ENCODE assay signal across 12 cellular contexts in the genomic region with DNA sequence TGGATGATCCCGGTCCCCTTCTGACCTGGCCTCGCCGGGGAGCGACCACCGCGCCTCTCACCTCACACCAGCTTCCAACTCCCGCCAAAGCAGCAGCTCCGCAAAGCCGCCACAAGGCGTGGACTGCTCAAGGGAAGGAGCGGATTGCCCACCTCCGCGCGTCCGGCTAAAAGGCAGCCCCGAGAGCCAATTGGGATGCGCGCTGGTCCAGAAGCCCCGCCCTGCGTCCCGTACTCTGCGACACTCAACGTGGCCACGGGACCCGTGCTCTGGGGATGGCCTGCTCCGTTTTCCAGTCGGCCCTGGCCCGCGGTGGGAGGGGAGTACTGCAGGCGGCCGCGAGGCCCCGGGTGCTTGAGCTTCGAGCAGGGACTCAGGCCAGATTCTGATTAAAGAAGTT. TPM values are rescaled to one million over a fixed set of nuclear protein-coding genes. Genes with fewer than 3 reads are reported as not detected.
DNase-seq lines count a peak whose midpoint lies in the region; ATAC-seq and TF ChIP-seq lines count a peak whose summit lies in the region.
"Not testable (repeated sequence)": the region's sequence is repeated elsewhere in the genome, so short reads cannot be mapped to it uniquely, and the experiment has no call there.
"Had no signal": no experiment of that assay in that cellular context is flagged by ENCODE, and none has a peak within 500 bp of the region (broad histone marks: within the 10 kb centered on the region; RNA-seq: fewer than 3 reads in every experiment).

A gene with protein sequence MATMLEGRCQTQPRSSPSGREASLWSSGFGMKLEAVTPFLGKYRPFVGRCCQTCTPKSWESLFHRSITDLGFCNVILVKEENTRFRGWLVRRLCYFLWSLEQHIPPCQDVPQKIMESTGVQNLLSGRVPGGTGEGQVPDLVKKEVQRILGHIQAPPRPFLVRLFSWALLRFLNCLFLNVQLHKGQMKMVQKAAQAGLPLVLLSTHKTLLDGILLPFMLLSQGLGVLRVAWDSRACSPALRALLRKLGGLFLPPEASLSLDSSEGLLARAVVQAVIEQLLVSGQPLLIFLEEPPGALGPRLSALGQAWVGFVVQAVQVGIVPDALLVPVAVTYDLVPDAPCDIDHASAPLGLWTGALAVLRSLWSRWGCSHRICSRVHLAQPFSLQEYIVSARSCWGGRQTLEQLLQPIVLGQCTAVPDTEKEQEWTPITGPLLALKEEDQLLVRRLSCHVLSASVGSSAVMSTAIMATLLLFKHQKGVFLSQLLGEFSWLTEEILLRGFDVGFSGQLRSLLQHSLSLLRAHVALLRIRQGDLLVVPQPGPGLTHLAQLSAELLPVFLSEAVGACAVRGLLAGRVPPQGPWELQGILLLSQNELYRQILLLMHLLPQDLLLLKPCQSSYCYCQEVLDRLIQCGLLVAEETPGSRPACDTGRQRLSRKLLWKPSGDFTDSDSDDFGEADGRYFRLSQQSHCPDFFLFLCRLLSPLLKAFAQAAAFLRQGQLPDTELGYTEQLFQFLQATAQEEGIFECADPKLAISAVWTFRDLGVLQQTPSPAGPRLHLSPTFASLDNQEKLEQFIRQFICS (minus strand): TSS at position 125 of the 400 bp plus-strand sequence. CDS start 2,557 bp downstream, outside the sequence.

- H3K27me3 Mint-ChIP-seq in CD8-positive, alpha-beta memory T cell; activated CD4-positive, alpha-beta T cell treated with anti-CD3 and anti-CD28 coated beads, Interleukin-2, amount 10 ng/mL, durations not matched to agents 24 days and 14 days; activated T-helper 2 cell treated with anti-CD3 and anti-CD28 coated beads, Interferon-gamma antibody, Interleukin-2, Interleukin-4, amounts not matched to agents 10 μg/mL and 5 μg/mL and 100 μg/mL, durations not matched to agents 14 hours and 24 hours and 36 hours (ENCODE audit: low read depth): not testable (repeated sequence)

- H3K36me3 ChIP-seq in CD8-positive, alpha-beta memory T cell (ENCODE audit: insufficient read depth, low read length); left lung; psoas muscle (ENCODE audit: insufficient read depth in 1 of 2, low read depth in 1 of 2); upper lobe of right lung: not testable (repeated sequence)

- H3K36me3 Mint-ChIP-seq in CD8-positive, alpha-beta memory T cell; activated CD4-positive, alpha-beta T cell treated with anti-CD3 and anti-CD28 coated beads, Interleukin-2, amount 10 ng/mL, durations not matched to agents 24 days and 14 days (ENCODE audit: low read depth); activated T-helper 2 cell treated with anti-CD3 and anti-CD28 coated beads, Interferon-gamma antibody, Interleukin-2, Interleukin-4, amounts not matched to agents 10 μg/mL and 5 μg/mL and 100 μg/mL, durations not matched to agents 14 hours and 24 hours and 36 hours (ENCODE audit: low read depth): not testable (repeated sequence)

- not testable (repeated sequence) for H3K27ac Mint-ChIP-seq in CD8-positive, alpha-beta memory T cell; activated CD4-positive, alpha-beta T cell treated with anti-CD3 and anti-CD28 coated beads, Interleukin-2, amount 10 ng/mL, durations not matched to agents 24 days and 14 days; activated T-helper 2 cell treated with anti-CD3 and anti-CD28 coated beads, Interferon-gamma antibody, Interleukin-2, Interleukin-4, amounts not matched to agents 10 μg/mL and 5 μg/mL and 100 μg/mL, durations not matched to agents 14 hours and 24 hours and 36 hours

- POLR2A ChIA-PET in CD8-positive, alpha-beta memory T cell (lab: Charles Lee), result not testable (repeated sequence)

- ATAC-seq in HG02678 (IDR thresholded peaks at IDR 0.05; ENCODE audit: unreplicated experiment), result peak; percentile 59
- ATAC-seq in Right ventricle myocardium inferior, result peak; percentile 47
- peak; percentile 66 for ATAC-seq in left lung
- ATAC-seq in psoas muscle, result peak in 3 of 4 donors; percentile 38 to 78 (median 44)
- ATAC-seq in upper lobe of right lung, result peak; percentile 67

- H3K9me3 ChIP-seq in CD8-positive, alpha-beta memory T cell (ENCODE audit: low read length); left lung; psoas muscle; upper lobe of right lung: not testable (repeated sequence)

- H3K4me3 ChIP-seq in CD8-positive, alpha-beta memory T cell (ENCODE audit: low read length); left lung; psoas muscle; upper lobe of right lung: not testable (repeated sequence)

- not testable (repeated sequence) for H3K4me3 Mint-ChIP-seq in CD8-positive, alpha-beta memory T cell; activated CD4-positive, alpha-beta T cell treated with anti-CD3 and anti-CD28 coated beads, Interleukin-2, amount 10 ng/mL, durations not matched to agents 24 days and 14 days; activated T-helper 2 cell treated with anti-CD3 and anti-CD28 coated beads, Interferon-gamma antibody, Interleukin-2, Interleukin-4, amounts not matched to agents 10 μg/mL and 5 μg/mL and 100 μg/mL, durations not matched to agents 14 hours and 24 hours and 36 hours (ENCODE audit: low read depth)

- not testable (repeated sequence) for H3K27ac ChIP-seq in CD8-positive, alpha-beta memory T cell (ENCODE audit: low read depth, low read length); left lung; psoas muscle; upper lobe of right lung

- H3K4me1 ChIP-seq in CD8-positive, alpha-beta memory T cell (ENCODE audit: insufficient read depth, low read length); left lung; psoas muscle; upper lobe of right lung: not testable (repeated sequence)

- H3K9me3 Mint-ChIP-seq in CD8-positive, alpha-beta memory T cell; activated CD4-positive, alpha-beta T cell treated with anti-CD3 and anti-CD28 coated beads, Interleukin-2, amount 10 ng/mL, durations not matched to agents 24 days and 14 days; activated T-helper 2 cell treated with anti-CD3 and anti-CD28 coated beads, Interferon-gamma antibody, Interleukin-2, Interleukin-4, amounts not matched to agents 10 μg/mL and 5 μg/mL and 100 μg/mL, durations not matched to agents 14 hours and 24 hours and 36 hours: not testable (repeated sequence)

- H3K27me3 ChIP-seq in CD8-positive, alpha-beta memory T cell (ENCODE audit: insufficient read depth, low read length, poor library complexity, severe bottlenecking); left lung; psoas muscle (ENCODE audit: insufficient read depth in 3 of 3, low read length in 2 of 3); upper lobe of right lung: not testable (repeated sequence)

- TF ChIP-seq CTCF in left lung (IDR thresholded peaks at IDR 0.05); psoas muscle (IDR thresholded peaks at IDR 0.05); upper lobe of right lung (IDR thresholded peaks at IDR 0.05): not testable (repeated sequence)

- intact Hi-C loops in activated CD4-positive, alpha-beta T cell treated with anti-CD3 and anti-CD28 coated beads, Interleukin-2, amount 10 ng/mL, durations not matched to agents 24 days and 14 days (cut with micrococcal nuclease); activated T-helper 2 cell treated with anti-CD3 and anti-CD28 coated beads, Interferon-gamma antibody, Interleukin-2, Interleukin-4, amounts not matched to agents 10 μg/mL and 5 μg/mL and 100 μg/mL, durations not matched to agents 14 hours and 24 hours and 36 hours (cut with micrococcal nuclease); Right ventricle myocardium inferior (cut with DNase I); left lung (cut with DNase I); psoas muscle (cut with DNase I); upper lobe of right lung (cut with DNase I): not testable (repeated sequence)

- CTCF ChIA-PET in CD8-positive, alpha-beta memory T cell (lab: Charles Lee), result not testable (repeated sequence)

- WGBS in psoas muscle, 3 donors, result no CpG with 5 or more reads among the region's 34 CpGs

- not testable (repeated sequence) for H3K4me1 Mint-ChIP-seq in CD8-positive, alpha-beta memory T cell; activated CD4-positive, alpha-beta T cell treated with anti-CD3 and anti-CD28 coated beads, Interleukin-2, amount 10 ng/mL, durations not matched to agents 24 days and 14 days; activated T-helper 2 cell treated with anti-CD3 and anti-CD28 coated beads, Interferon-gamma antibody, Interleukin-2, Interleukin-4, amounts not matched to agents 10 μg/mL and 5 μg/mL and 100 μg/mL, durations not matched to agents 14 hours and 24 hours and 36 hours (ENCODE audit: low read depth)

- not testable (repeated sequence) for DNase-seq in CD8-positive, alpha-beta memory T cell; activated CD4-positive, alpha-beta T cell treated with anti-CD3 and anti-CD28 coated beads, Interleukin-2, amount 10 ng/mL, durations not matched to agents 24 days and 14 days; activated T-helper 2 cell treated with anti-CD3 and anti-CD28 coated beads, Interferon-gamma antibody, Interleukin-2, Interleukin-4, amounts not matched to agents 10 μg/mL and 5 μg/mL and 100 μg/mL, durations not matched to agents 14 hours and 24 hours and 36 hours (ENCODE audit: low spot score); Right ventricle myocardium inferior (ENCODE audit: missing footprints); left lung; psoas muscle; upper lobe of right lung

RNA-seq across cellular contexts. Expression of the gene that starts here (rescaled TPM):
- 10 to 100 TPM; 33.6 to 36.2 TPM for total RNA-seq in CD8-positive, alpha-beta memory T cell
- 8.9 TPM for polyA plus RNA-seq in CD8-positive, alpha-beta memory T cell
- total RNA-seq in activated CD4-positive, alpha-beta T cell treated with anti-CD3 and anti-CD28 coated beads, Interleukin-2, amount 10 ng/mL, durations not matched to agents 24 days and 14 days, result 20.4 and 22.6 TPM in 2 replicates
- 18.0 and 19.1 TPM in 2 replicates for total RNA-seq in activated T-helper 2 cell treated with anti-CD3 and anti-CD28 coated beads, Interferon-gamma antibody, Interleukin-2, Interleukin-4, amounts not matched to agents 10 μg/mL and 5 μg/mL and 100 μg/mL, durations not matched to agents 14 hours and 24 hours and 36 hours
- total RNA-seq in Right ventricle myocardium inferior, result 6.1 TPM
- total RNA-seq in left lung, result 1 to 10 TPM; 2.8 to 7.3 TPM
- total RNA-seq in psoas muscle, result 1 to 10 TPM; 6.2 to 7.8 (median 6.7) TPM
- 1 to 10 TPM; 3.2 to 6.9 (median 6.1) TPM for polyA plus RNA-seq in psoas muscle
- 3.2 TPM for total RNA-seq in upper lobe of right lung
- total RNA-seq: G401, HT1080, MCF 10A, OCI-LY7 had no signal
